8 cellular contexts compared by ENCODE assay signal in the genomic region with DNA sequence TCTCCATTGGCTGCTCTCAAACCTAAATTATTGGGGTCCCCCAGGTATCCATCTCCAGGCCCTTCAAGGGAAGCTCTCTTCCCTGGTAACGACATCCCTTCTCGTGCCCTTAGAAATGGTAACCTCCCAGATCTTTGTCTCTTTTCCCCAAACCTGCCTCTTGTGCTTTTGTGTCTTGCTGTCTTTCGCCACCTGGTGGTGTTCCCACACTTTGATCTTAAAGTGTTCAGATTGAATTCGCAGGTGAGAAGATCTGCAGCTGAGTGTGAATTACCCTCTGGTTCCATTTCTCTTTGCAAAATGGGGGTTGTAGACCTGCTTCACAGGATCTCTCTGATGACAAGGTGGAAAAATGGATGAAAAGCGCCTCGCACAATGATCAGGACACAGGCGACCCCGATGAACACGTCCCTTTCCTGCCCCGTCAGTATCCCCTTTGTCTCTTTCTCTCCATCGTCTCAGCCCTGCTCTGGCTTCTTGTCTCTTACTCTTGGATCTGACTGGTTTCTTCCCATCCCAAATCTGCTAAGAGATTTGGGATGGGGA. TPM values are rescaled to one million over a fixed set of nuclear protein-coding genes. Genes with fewer than 3 reads are reported as not detected.
DNase-seq lines count a peak whose midpoint lies in the region; ATAC-seq, FAIRE-seq and TF ChIP-seq lines count a peak whose summit lies in the region.

No MANE protein-coding gene starts in this region.

- FAIRE-seq in HTR-8/SVneo (lab: Jason Lieb, UNC), result no peak

- H3K27me3 ChIP-seq in PC-9 (ENCODE audit: insufficient read depth, low read depth) (no peaks in the 10 kb centered on the region), adipocyte (replicated peaks; ENCODE audit: control insufficient read depth, insufficient read depth, low read length) (no peaks in the 10 kb centered on the region)

- no TSS peak for BruUV-seq in PC-9 (replicated peaks; lab: Mats Ljungman, UMichigan)

- H3K4me1 ChIP-seq in PC-9 (replicated peaks; ENCODE audit: insufficient read depth) (peaks cover 49% of the 10 kb centered on the region), adipocyte (ENCODE audit: control insufficient read depth, insufficient read depth, low read length) (peaks cover 22% of the 10 kb centered on the region)

- no peaks in the 10 kb centered on the region for H3K9me3 ChIP-seq in PC-9 (ENCODE audit: insufficient read depth, low read depth)
- no peaks in the 10 kb centered on the region for H3K9me3 ChIP-seq in adipocyte (ENCODE audit: control insufficient read depth, low read length)

- no peaks in the 10 kb centered on the region for H3K79me2 ChIP-seq in PC-9 (ENCODE audit: low read depth)

- H3K4me2 ChIP-seq in PC-9, result peak overlapping the region; percentile 77

- DNase-seq in DMS53 (lab: John Stamatoyannopoulos, UW) (peak; percentile 90), HTR-8/SVneo (ENCODE audit: insufficient read length, low spot score) (peak; percentile 55), PC-9 (peak; percentile 52 to 71), adipocyte (ENCODE audit: low read depth) (peak; percentile 53), iPS-NIHi7 (ENCODE audit: extremely low spot score) (peak; percentile 73)
- peak in 2 of 3 donors; percentile 20 to 26 for DNase-seq in stimulated activated CD4-positive, alpha-beta T cell treated with anti-CD3 and anti-CD28 coated beads, TNF-alpha, amount 100 ng/mL, for 48 hours (ENCODE audit: low read depth in 3 of 3)

- intact Hi-C loops in PC-9 (cut with micrococcal nuclease; ENCODE audit: unreplicated experiment), result loop anchor here (1.0 to 5.0 kb wide), 6 partner anchors 21 to 147 kb away; partner anchors contain the start of genes MORC3 and SETD4

- H3F3A ChIP-seq in PC-9 (ENCODE audit: insufficient read depth, low read depth), result peaks cover 12% of the 10 kb centered on the region

- H2AFZ ChIP-seq in PC-9, result no peak overlapping the region; the same call in 1 of the 2 replicates

- ATAC-seq in GM21529 (IDR thresholded peaks at IDR 0.05; ENCODE audit: unreplicated experiment), result no peak
- no peak for ATAC-seq in HG02610 (IDR thresholded peaks at IDR 0.05; ENCODE audit: unreplicated experiment)

- H3K4me3 ChIP-seq in PC-9 (peak overlapping the region; percentile 38; the same call in 1 of the 2 replicates), adipocyte (ENCODE audit: low read length) (no peak overlapping the region)

- POLR2A ChIA-PET in PC-9 (lab: Charles Lee; ENCODE audit: unreplicated experiment), result interaction anchor here (0.6 to 0.7 kb wide), 3 partner anchors 54 to 113 kb away, joined by 3 to 6 read pairs (median 3); no protein-coding TSS in a partner anchor

- H3K9me2 ChIP-seq in PC-9 (ENCODE audit: insufficient read depth), result no peaks in the 10 kb centered on the region

- CTCF ChIA-PET in PC-9 (lab: Charles Lee), result interaction anchor here (0.6 to 1.5 kb wide), 5 partner anchors 55 to 708 kb away, joined by 3 to 15 read pairs (median 3); partner anchors contain the start of gene MORC3

- no peaks in the 10 kb centered on the region for H4K20me1 ChIP-seq in PC-9 (ENCODE audit: insufficient read depth)

- peak overlapping the region; percentile 82 for H3K27ac ChIP-seq in PC-9

- H3K36me3 ChIP-seq in PC-9 (ENCODE audit: low read depth) (no peaks in the 10 kb centered on the region), adipocyte (ENCODE audit: control insufficient read depth, insufficient read depth, low read length, severe bottlenecking) (no peaks in the 10 kb centered on the region)

- H3K9ac ChIP-seq in adipocyte (ENCODE audit: low read length), result no peak overlapping the region

- TF ChIP-seq CTCF in PC-9 (conservative IDR thresholded peaks at IDR 0.05), result peak; percentile 82

RNA-seq across cellular contexts. Expression of gene DOP1B, which starts 53.1 kb away (rescaled TPM):
- total RNA-seq in PC-9 (2021), result 14.7 and 15.1 TPM in 2 replicates

Comparison
In these comparisons a context has a peak if more than half of its experiments do, and no peak if none do; other contexts are left out.
1. DNase-seq: peak in every context shown above with its lines; median percentile 90 in DMS53; 73 in iPS-NIHi7; 62 in PC-9; 55 in HTR-8/SVneo; 53 in adipocyte; 23 in stimulated activated CD4-positive, alpha-beta T cell treated with anti-CD3 and anti-CD28 coated beads, TNF-alpha, amount 100 ng/mL, for 48 hours.